Comparison of ENCODE assay signal across 29 cellular contexts in the genomic region with DNA sequence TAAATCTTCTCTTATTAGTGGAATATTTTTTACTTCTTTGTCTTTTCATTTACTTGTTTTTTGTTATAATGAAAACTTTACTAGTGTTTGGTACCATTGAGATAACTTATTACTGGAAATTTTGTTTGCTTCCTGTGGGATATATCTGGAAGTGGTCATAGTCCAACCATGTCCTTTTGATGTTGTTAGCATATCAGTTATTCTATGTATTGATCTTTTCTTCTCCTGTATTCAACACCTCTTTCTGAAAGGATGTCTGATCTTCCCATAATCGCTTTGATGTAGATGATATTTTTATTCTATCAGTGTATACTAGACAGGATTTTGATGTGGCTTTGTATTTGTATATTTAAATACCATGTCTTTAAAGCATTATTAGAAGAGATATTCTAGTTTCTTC.
"Had no signal": no experiment of that assay in that cellular context is flagged by ENCODE, and none has a peak within 500 bp of the region (broad histone marks: within the 10 kb centered on the region; RNA-seq: fewer than 3 reads in every experiment).

No MANE protein-coding gene starts in this region.

- H3K27me3 ChIP-seq: stomach, suprapubic skin, testis, thyroid gland, tibial artery, tibial nerve, transverse colon, upper lobe of left lung, upper lobe of right lung, uterus, vagina had no signal

- H3K27ac ChIP-seq: stomach, suprapubic skin, testis, thoracic aorta, thyroid gland, tibial artery, tibial nerve, transverse colon, upper lobe of left lung, upper lobe of right lung, uterus, vagina had no signal

- H3K36me3 ChIP-seq: uterus had no signal

- FAIRE-seq: urothelium cell line had no signal

- DNase-seq: stimulated activated CD4-positive, alpha-beta T cell treated with anti-CD3 and anti-CD28 coated beads, Interleukin-2, amount 100 ng/mL, for 48 hours; stimulated activated CD4-positive, alpha-beta T cell treated with anti-CD3 and anti-CD28 coated beads, Interleukin-4, amount 100 ng/mL, for 1 hour; stimulated activated CD4-positive, alpha-beta T cell treated with anti-CD3 and anti-CD28 coated beads, Interleukin-4, amount 100 ng/mL, for 24 hours; stimulated activated CD4-positive, alpha-beta T cell treated with anti-CD3 and anti-CD28 coated beads, Interleukin-4, amount 100 ng/mL, for 4 hours; stimulated activated CD8-positive, alpha-beta memory T cell treated with anti-CD3 and anti-CD28 coated beads, Interleukin-4, amount 100 ng/mL, for 48 hours; stimulated activated naive B cell treated with anti-CD40 and anti-IgM and Interleukin-4, amounts not matched to agents 10 μg/mL and 1 μg/mL and 100 μg/mL, for 72 hours; stimulated activated naive CD4-positive, alpha-beta T cell; stimulated activated naive CD4-positive, alpha-beta T cell treated with Interleukin-2 at 50 U/mL for 16 hours; stimulated activated naive CD8-positive, alpha-beta T cell treated with anti-CD3 and anti-CD28 coated beads, Interleukin-15, amount 100 ng/mL, for 72 hours; stimulated activated naive CD8-positive, alpha-beta T cell treated with anti-CD3 and anti-CD28 coated beads, Interleukin-15, Interleukin-2, amounts not matched to agents 100 U/mL and 50 U/mL, for 24 hours; stomach; substantia nigra; testis; thyroid gland; tibial artery; transverse colon; trophoblast cell; upper lobe of left lung; upper lobe of right lung; uterus had no signal

- H3K4me1 ChIP-seq: suprapubic skin, testis, thyroid gland, upper lobe of right lung, uterus, vagina had no signal

- H3K27me3 Mint-ChIP-seq: stimulated activated memory B cell treated with anti-CD40 and anti-IgM and Interleukin-4, amounts not matched to agents 10 μg/mL and 1 μg/mL and 100 μg/mL, for 72 hours; stimulated activated naive B cell treated with anti-CD40 and anti-IgM and Interleukin-4, amounts not matched to agents 10 μg/mL and 1 μg/mL and 100 μg/mL, for 72 hours; stimulated activated naive CD8-positive, alpha-beta T cell treated with anti-CD3 and anti-CD28 coated beads, Interleukin-15, amount 100 ng/mL, for 72 hours; stimulated activated naive CD8-positive, alpha-beta T cell treated with anti-CD3 and anti-CD28 coated beads, Interleukin-15, Interleukin-2, amounts not matched to agents 100 ng/mL and 50 ng/mL, for 24 hours; type B pancreatic cell had no signal

- ATAC-seq: stimulated activated effector memory CD8-positive, alpha-beta T cell treated with anti-CD3 and anti-CD28 coated beads, Interleukin-12 subunit alpha, Interleukin-12 subunit beta, amount 100 ng/mL, for 72 hours; stimulated activated memory B cell treated with anti-CD40 and anti-IgM and Interleukin-4, amounts not matched to agents 10 μg/mL and 1 μg/mL and 100 μg/mL, for 72 hours; stimulated activated naive B cell treated with anti-CD40 and anti-IgM and Interleukin-4, amounts not matched to agents 10 μg/mL and 1 μg/mL and 100 μg/mL, for 72 hours; stimulated activated naive CD8-positive, alpha-beta T cell treated with anti-CD3 and anti-CD28 coated beads, Interleukin-15, amount 100 ng/mL, for 72 hours; stimulated activated naive CD8-positive, alpha-beta T cell treated with anti-CD3 and anti-CD28 coated beads, Interleukin-15, Interleukin-2, amounts not matched to agents 100 U/mL and 50 U/mL, for 24 hours; upper lobe of right lung had no signal

- H3K4me3 Mint-ChIP-seq: stimulated activated effector memory CD8-positive, alpha-beta T cell treated with anti-CD3 and anti-CD28 coated beads, Interleukin-12 subunit alpha, Interleukin-12 subunit beta, amount 100 ng/mL, for 72 hours; stimulated activated memory B cell treated with anti-CD40 and anti-IgM and Interleukin-4, amounts not matched to agents 10 μg/mL and 1 μg/mL and 100 μg/mL, for 72 hours; stimulated activated naive B cell treated with anti-CD40 and anti-IgM and Interleukin-4, amounts not matched to agents 10 μg/mL and 1 μg/mL and 100 μg/mL, for 72 hours; stimulated activated naive CD8-positive, alpha-beta T cell treated with anti-CD3 and anti-CD28 coated beads, Interleukin-15, amount 100 ng/mL, for 72 hours; stimulated activated naive CD8-positive, alpha-beta T cell treated with anti-CD3 and anti-CD28 coated beads, Interleukin-15, Interleukin-2, amounts not matched to agents 100 ng/mL and 50 ng/mL, for 24 hours; type B pancreatic cell had no signal

- H3K9me3 ChIP-seq: stomach, suprapubic skin, testis, thoracic aorta, thyroid gland, tibial artery, tibial nerve, transverse colon, upper lobe of left lung, upper lobe of right lung, uterus, vagina had no signal

- H3K27ac Mint-ChIP-seq: stimulated activated effector memory CD8-positive, alpha-beta T cell treated with anti-CD3 and anti-CD28 coated beads, Interleukin-12 subunit alpha, Interleukin-12 subunit beta, amount 100 ng/mL, for 72 hours; stimulated activated memory B cell treated with anti-CD40 and anti-IgM and Interleukin-4, amounts not matched to agents 10 μg/mL and 1 μg/mL and 100 μg/mL, for 72 hours; stimulated activated naive B cell treated with anti-CD40 and anti-IgM and Interleukin-4, amounts not matched to agents 10 μg/mL and 1 μg/mL and 100 μg/mL, for 72 hours; stimulated activated naive CD8-positive, alpha-beta T cell treated with anti-CD3 and anti-CD28 coated beads, Interleukin-15, amount 100 ng/mL, for 72 hours; stimulated activated naive CD8-positive, alpha-beta T cell treated with anti-CD3 and anti-CD28 coated beads, Interleukin-15, Interleukin-2, amounts not matched to agents 100 ng/mL and 50 ng/mL, for 24 hours; type B pancreatic cell had no signal

- H3K9me3 Mint-ChIP-seq: stimulated activated effector memory CD8-positive, alpha-beta T cell treated with anti-CD3 and anti-CD28 coated beads, Interleukin-12 subunit alpha, Interleukin-12 subunit beta, amount 100 ng/mL, for 72 hours; stimulated activated memory B cell treated with anti-CD40 and anti-IgM and Interleukin-4, amounts not matched to agents 10 μg/mL and 1 μg/mL and 100 μg/mL, for 72 hours; stimulated activated naive B cell treated with anti-CD40 and anti-IgM and Interleukin-4, amounts not matched to agents 10 μg/mL and 1 μg/mL and 100 μg/mL, for 72 hours; stimulated activated naive CD8-positive, alpha-beta T cell treated with anti-CD3 and anti-CD28 coated beads, Interleukin-15, amount 100 ng/mL, for 72 hours; stimulated activated naive CD8-positive, alpha-beta T cell treated with anti-CD3 and anti-CD28 coated beads, Interleukin-15, Interleukin-2, amounts not matched to agents 100 ng/mL and 50 ng/mL, for 24 hours; type B pancreatic cell had no signal

- H3K4me3 ChIP-seq: stomach, suprapubic skin, testis, thoracic aorta, thyroid gland, tibial artery, tibial nerve, transverse colon, upper lobe of left lung, upper lobe of right lung, uterus, vagina had no signal
